Comparison of ENCODE assay signal across 12 cellular contexts in genomic region chr6:88179692-88180091, GRCh38. TPM values are rescaled to one million over a fixed set of nuclear protein-coding genes. Genes with fewer than 3 reads are reported as not detected.
DNase-seq lines count a peak whose midpoint lies in the region; ATAC-seq and TF ChIP-seq lines count a peak whose summit lies in the region.
"Had no signal": no experiment of that assay in that cellular context is flagged by ENCODE, and none has a peak within 500 bp of the region (broad histone marks: within the 10 kb centered on the region; RNA-seq: fewer than 3 reads in every experiment).

No MANE protein-coding gene starts in this region.

- H3K4me1 Mint-ChIP-seq in immature natural killer cell = no peaks in the 10 kb centered on the region

- H2AFZ ChIP-seq in SU-DHL-6 (ENCODE audit: low read depth, low read length, severe bottlenecking) = no peak overlapping the region

- H3K9me2 ChIP-seq in SU-DHL-6 (replicated peaks; ENCODE audit: insufficient read depth, low read length) = no peaks in the 10 kb centered on the region

- no peak overlapping the region for H3K27ac Mint-ChIP-seq in immature natural killer cell

- peaks cover 25% of the 10 kb centered on the region for H3F3A ChIP-seq in SU-DHL-6 (ENCODE audit: insufficient read depth)

- H3K36me3 Mint-ChIP-seq in immature natural killer cell = peaks cover 0 to 3% (median 0%) of the 10 kb centered on the region in 3 donors

- no peaks in the 10 kb centered on the region for H3K9me3 ChIP-seq in SU-DHL-6 (ENCODE audit: insufficient read depth, low read length)

- H3K79me2 ChIP-seq in SU-DHL-6 (ENCODE audit: insufficient read depth, low read length) = peaks cover 4% of the 10 kb centered on the region; the same call in 1 of the 2 replicates

- H3K4me3 ChIP-seq in SU-DHL-6 (ENCODE audit: insufficient read depth, low read length, poor library complexity, severe bottlenecking) (peak overlapping the region; percentile 64), dorsolateral prefrontal cortex (no peak overlapping the region)

- TF ChIP-seq POLR2A in GM18505 (IDR thresholded peaks at IDR 0.05; ENCODE audit: borderline replicate concordance, extremely low read depth, insufficient read depth, insufficient read length) = peak; percentile 32

- peaks cover 0 to 2% (median 0%) of the 10 kb centered on the region in 6 donors for H3K9me3 Mint-ChIP-seq in immature natural killer cell

- H3K27ac ChIP-seq in SU-DHL-6 (ENCODE audit: low read depth, low read length) (peak overlapping the region; percentile 81), dorsolateral prefrontal cortex (no peak overlapping the region)

- no peaks in the 10 kb centered on the region for H3K27me3 ChIP-seq in SU-DHL-6 (ENCODE audit: low read length)
- H3K27me3 ChIP-seq in dorsolateral prefrontal cortex = peaks cover 0 to 10% (median 0%) of the 10 kb centered on the region in 45 donors

- TF ChIP-seq CTCF in SU-DHL-6 (IDR thresholded peaks at IDR 0.05; ENCODE audit: insufficient read depth, low read length, poor library complexity, severe bottlenecking) = peak; percentile 58
- no peak for TF ChIP-seq CTCF in dorsolateral prefrontal cortex (IDR thresholded peaks at IDR 0.05 in 54 of 56, conservative IDR thresholded peaks at IDR 0.05 in 2 of 56; ENCODE audit: low read depth in 1 of 56, partially characterized antibody in 56 of 56)

- peak overlapping the region; percentile 55 for H3K9ac ChIP-seq in SU-DHL-6 (ENCODE audit: low read length)

- H3K4me2 ChIP-seq in SU-DHL-6 (ENCODE audit: low read depth, low read length, poor library complexity, severe bottlenecking) = peak overlapping the region; percentile 86

- no peak for DNase-seq in dorsolateral prefrontal cortex
- no peak for DNase-seq in GOT3 (lab: John Stamatoyannopoulos, UW)
- DNase-seq in immature natural killer cell = no peak
- DNase-seq: activated CD4-positive, alpha-beta T cell treated with anti-CD3 and anti-CD28 coated beads, Interleukin-2, amount 50 U/mL, for 1 hour; NCI-H774 had no signal

- H3K27me3 Mint-ChIP-seq in immature natural killer cell (ENCODE audit: low read depth in 3 of 3) = peaks cover 0 to 8% (median 2%) of the 10 kb centered on the region in 3 donors

- ATAC-seq in GM18505 (IDR thresholded peaks at IDR 0.05; ENCODE audit: unreplicated experiment) = peak; percentile 63
- peak; percentile 47 for ATAC-seq in GM21423 (IDR thresholded peaks at IDR 0.05; ENCODE audit: unreplicated experiment)
- peak; percentile 69 for ATAC-seq in HG03135 (IDR thresholded peaks at IDR 0.05; ENCODE audit: unreplicated experiment)
- no peak for ATAC-seq in activated CD4-positive, CD25-positive, alpha-beta regulatory T cell treated with anti-CD3 and anti-CD28 coated beads, Interleukin-2, amount 50 U/mL, for 24 hours

- intact Hi-C loops in dorsolateral prefrontal cortex (cut with DNase I) = no loop called here

- H4K20me1 ChIP-seq in SU-DHL-6 (ENCODE audit: low read depth, low read length) = no peaks in the 10 kb centered on the region

- H3K36me3 ChIP-seq in SU-DHL-6 (ENCODE audit: low read length) = no peaks in the 10 kb centered on the region

- H3K4me3 Mint-ChIP-seq in immature natural killer cell = no peak overlapping the region

RNA-seq across cellular contexts. Expression of gene CNR1, which starts 13.5 kb away (rescaled TPM):
- 100 to 1,000 TPM in 4 of 120 experiments, 10 to 100 TPM in 116; 10.5 to 114 (median 59.2) TPM for total RNA-seq in dorsolateral prefrontal cortex
- polyA plus RNA-seq in immature natural killer cell = not detected
- total RNA-seq: glomerular endothelial cell, HT1080 had no signal

Comparison
In these comparisons a context has a peak if more than half of its experiments do, and no peak if none do; other contexts are left out.
1. ATAC-seq: peak in GM18505 (single experiment), GM21423 (single experiment) and HG03135 (single experiment); none in activated CD4-positive, CD25-positive, alpha-beta regulatory T cell treated with anti-CD3 and anti-CD28 coated beads, Interleukin-2, amount 50 U/mL, for 24 hours (0 of 2).